In genomic region chr9:94946256-94946655, GRCh38 we compare ENCODE assay signal across 16 cellular contexts.
DNase-seq lines count a peak whose midpoint lies in the region; ATAC-seq, FAIRE-seq and TF ChIP-seq lines count a peak whose summit lies in the region.
"Had no signal": no experiment of that assay in that cellular context is flagged by ENCODE, and none has a peak within 500 bp of the region (broad histone marks: within the 10 kb centered on the region; RNA-seq: fewer than 3 reads in every experiment).

No MANE protein-coding gene starts in this region.

- no peaks in the 10 kb centered on the region for H3K27me3 Mint-ChIP-seq in chondrocyte (ENCODE audit: low read depth)

- WGBS in SK-N-SH (ENCODE audit: low lambda C conversion rate) = 82% methylated on average over 3 of the region's 3 CpGs
- 94 to 100% methylated on average over 1 to 3 of the region's 3 CpGs for WGBS in transverse colon (ENCODE audit: low coverage in 1 of 2), 2 donors
- WGBS in small intestine, 3 donors = 92 to 93% (median 92%) methylated on average over 3 of the region's 3 CpGs
- 96% methylated on average over 3 of the region's 3 CpGs for WGBS in right lobe of liver (ENCODE audit: insufficient coverage, low coverage, low lambda C conversion rate, missing lambda C conversion rate)

- no peak for TF ChIP-seq RAD21 in SK-N-SH (IDR thresholded peaks at IDR 0.05; ENCODE audit: low read length)

- H3K4me1 ChIP-seq in SK-N-SH (ENCODE audit: control insufficient read depth in 1 of 2, insufficient read depth in 2 of 2, low read depth in 1 of 2, low read length in 1 of 2) = peaks cover 16 to 38% of the 10 kb centered on the region in 2 experiments; a peak in 3 of 4 replicates
- H3K4me1 ChIP-seq in muscle layer of duodenum (ENCODE audit: control insufficient read depth in 1 of 2, insufficient read depth in 2 of 2, low read length in 2 of 2) = peaks cover 0 to 4% of the 10 kb centered on the region in 2 donors
- H3K4me1 ChIP-seq in transverse colon = peaks cover 8 to 44% (median 21%) of the 10 kb centered on the region in 4 donors
- peaks cover 0 to 7% of the 10 kb centered on the region in 2 donors for H3K4me1 ChIP-seq in small intestine (ENCODE audit: control insufficient read depth in 2 of 2, insufficient read depth in 1 of 2, low read depth in 1 of 2, low read length in 1 of 2)
- H3K4me1 ChIP-seq in right lobe of liver = peaks cover 0 to 22% (median 10%) of the 10 kb centered on the region in 4 donors

- no peak overlapping the region for H3K4me3 Mint-ChIP-seq in chondrocyte (ENCODE audit: unreplicated experiment)
- H3K4me3 Mint-ChIP-seq: immature natural killer cell had no signal

- no peak for ATAC-seq in SK-N-SH treated with all-trans-retinoic acid at 6 μM for 48 hours
- ATAC-seq in right lobe of liver = no peak

- H3K9me3 Mint-ChIP-seq in chondrocyte (ENCODE audit: low read depth) = peaks cover 2% of the 10 kb centered on the region
- H3K9me3 Mint-ChIP-seq: immature natural killer cell had no signal

- H3K4me3 ChIP-seq in SK-N-SH (ENCODE audit: low read depth in 2 of 2, low read length in 1 of 2) (no peak overlapping the region), muscle layer of duodenum (ENCODE audit: low read depth in 1 of 2, low read length in 2 of 2) (no peak overlapping the region), transverse colon (no peak overlapping the region), small intestine (ENCODE audit: low read depth in 1 of 2, low read length in 2 of 2) (no peak overlapping the region), right lobe of liver (no peak overlapping the region)
- H3K4me3 ChIP-seq: MG63, SK-N-MC had no signal

- DNase-seq in SK-N-SH = no peak
- DNase-seq in chondrocyte (ENCODE audit: low spot score) = no peak
- DNase-seq in transverse colon = no peak
- no peak for DNase-seq in small intestine
- no peak for DNase-seq in right lobe of liver
- no peak for DNase-seq in posterior cingulate gyrus
- DNase-seq: COR-L47, foreskin melanocyte, immature natural killer cell, midbrain, NCI-H2081 treated with DMSO at 0.1 percent for 48 hours had no signal

- TF ChIP-seq EP300 in SK-N-SH (IDR thresholded peaks at IDR 0.05; ENCODE audit: borderline replicate concordance in 1 of 2, low read depth in 1 of 2, low read length in 1 of 2) = no peak
- no peak for TF ChIP-seq EP300 in transverse colon (IDR thresholded peaks at IDR 0.05; ENCODE audit: low read depth)

- TF ChIP-seq POLR2A in transverse colon (IDR thresholded peaks at IDR 0.05) (no peak), right lobe of liver (IDR thresholded peaks at IDR 0.05) (no peak)

- H3K27ac Mint-ChIP-seq in chondrocyte (ENCODE audit: unreplicated experiment) = peak overlapping the region; percentile 90

- H3F3A ChIP-seq in SK-N-SH (replicated peaks; ENCODE audit: insufficient read depth) = peaks cover 14% of the 10 kb centered on the region

- H4K20me1 ChIP-seq in SK-N-SH (ENCODE audit: insufficient read depth) = no peaks in the 10 kb centered on the region

- FAIRE-seq in small intestine (lab: Jason Lieb, UNC) = no peak
- FAIRE-seq: HTR-8/SVneo had no signal

- peaks cover 6% of the 10 kb centered on the region for H3K36me3 Mint-ChIP-seq in chondrocyte (ENCODE audit: low read depth)

- in situ Hi-C loops in transverse colon (cut with MboI; ENCODE audit: low pct_ligation_motif_present in 1 of 4, low pct_unique_long_range_greater_than_20kb in 1 of 4, low sequenced_read_pairs in 3 of 4) = loop anchor here in 1 of 4 donors (25.0 kb wide), 1 partner anchor 109 kb away; no protein-coding TSS in a partner anchor

- H3K9ac ChIP-seq in SK-N-SH = no peak overlapping the region

- CTCF ChIA-PET in SK-N-SH (lab: Yijun Ruan, JAX) = no interaction called here

- H3K27ac ChIP-seq in SK-N-SH (ENCODE audit: low read depth in 2 of 2, low read length in 1 of 2) = peak overlapping the region; percentile 39 to 77
- peak overlapping the region; percentile 20 for H3K27ac ChIP-seq in muscle layer of duodenum (ENCODE audit: low read length)
- peak overlapping the region; percentile 43 to 71 (median 55) for H3K27ac ChIP-seq in transverse colon
- peak overlapping the region in 1 of 2 donors; percentile 21 for H3K27ac ChIP-seq in small intestine (ENCODE audit: low read depth in 1 of 2, low read length in 1 of 2)
- no peak overlapping the region for H3K27ac ChIP-seq in right lobe of liver
- H3K27ac ChIP-seq: SK-N-MC had no signal

- no peaks in the 10 kb centered on the region for H3K36me3 ChIP-seq in SK-N-SH (replicated peaks in 1 of 2; ENCODE audit: control insufficient read depth in 1 of 2, insufficient read depth in 2 of 2, low read length in 1 of 2)
- no peaks in the 10 kb centered on the region for H3K36me3 ChIP-seq in muscle layer of duodenum (ENCODE audit: control insufficient read depth in 1 of 2, insufficient read depth in 2 of 2, low read length in 2 of 2)
- no peaks in the 10 kb centered on the region for H3K36me3 ChIP-seq in transverse colon
- peaks cover 0 to 2% of the 10 kb centered on the region in 2 donors for H3K36me3 ChIP-seq in small intestine (ENCODE audit: control insufficient read depth in 2 of 2, insufficient read depth in 2 of 2, low read length in 2 of 2)
- H3K36me3 ChIP-seq in right lobe of liver = no peaks in the 10 kb centered on the region
- H3K36me3 ChIP-seq: MG63 had no signal

- no peaks in the 10 kb centered on the region for H3K27me3 ChIP-seq in SK-N-SH (ENCODE audit: insufficient read depth)
- no peaks in the 10 kb centered on the region for H3K27me3 ChIP-seq in muscle layer of duodenum (ENCODE audit: low read depth, low read length)
- H3K27me3 ChIP-seq in transverse colon = no peaks in the 10 kb centered on the region
- no peaks in the 10 kb centered on the region for H3K27me3 ChIP-seq in small intestine (ENCODE audit: control insufficient read depth in 2 of 2, insufficient read depth in 2 of 2, low read length in 2 of 2)
- H3K27me3 ChIP-seq in right lobe of liver = no peaks in the 10 kb centered on the region
- H3K27me3 ChIP-seq: MG63 had no signal

- no peak overlapping the region for H2AFZ ChIP-seq in SK-N-SH (ENCODE audit: low read depth)

- POLR2A ChIA-PET in SK-N-SH (lab: Yijun Ruan, JAX) = no interaction called here

- H3K9me3 ChIP-seq in SK-N-SH (no peaks in the 10 kb centered on the region), muscle layer of duodenum (ENCODE audit: control insufficient read depth in 1 of 2, low read length in 2 of 2) (no peaks in the 10 kb centered on the region), transverse colon (no peaks in the 10 kb centered on the region), small intestine (ENCODE audit: control insufficient read depth, low read depth) (no peaks in the 10 kb centered on the region), right lobe of liver (no peaks in the 10 kb centered on the region)
- H3K9me3 ChIP-seq: MG63 had no signal

- H3K79me2 ChIP-seq in SK-N-SH (ENCODE audit: insufficient read depth) = no peaks in the 10 kb centered on the region

- peaks cover 68% of the 10 kb centered on the region for H3K4me1 Mint-ChIP-seq in chondrocyte (ENCODE audit: low read depth)

- 0 out of 2 replicates have a peak overlapping the region, but pooled peaks have one; percentile 5 for H3K4me2 ChIP-seq in SK-N-SH

- intact Hi-C loops in transverse colon (cut with DNase I; ENCODE audit: low total_unique reads) (no loop called here), right lobe of liver (cut with DNase I) (no loop called here), posterior cingulate gyrus (cut with DNase I) (loop anchor here (5.0 kb wide), 1 partner anchor 44 kb away; no protein-coding TSS in a partner anchor)

- TF ChIP-seq CTCF in SK-N-SH (IDR thresholded peaks at IDR 0.05) (no peak), chondrocyte (IDR thresholded peaks at IDR 0.05) (no peak), transverse colon (IDR thresholded peaks at IDR 0.05) (no peak), right lobe of liver (IDR thresholded peaks at IDR 0.05) (no peak)

- no peaks in the 10 kb centered on the region for H3K9me2 ChIP-seq in SK-N-SH

TF ChIP-seq in SK-N-SH, 30 proteins besides CTCF, POLR2A, EP300 and RAD21:
- TF ChIP-seq SIN3A (IDR thresholded peaks at IDR 0.05; ENCODE audit: borderline replicate concordance, low read depth, low read length) = no peak
- no peak for TF ChIP-seq NRF1 (IDR thresholded peaks at IDR 0.05; ENCODE audit: low read depth, low read length)
- TF ChIP-seq GATA2 (CRISPR knock-in tag; IDR thresholded peaks at IDR 0.05) = no peak
- TF ChIP-seq NFIC (IDR thresholded peaks at IDR 0.05; ENCODE audit: borderline replicate concordance) = no peak
- TF ChIP-seq PBX3 (IDR thresholded peaks at IDR 0.05) = no peak
- no peak for TF ChIP-seq CHD2 (IDR thresholded peaks at IDR 0.05; ENCODE audit: low read length, partially characterized antibody)

TF ChIP-seq in SK-N-SH treated with all-trans-retinoic acid at 6 μM for 48 hours, 23 proteins besides CTCF, POLR2A, EP300 and RAD21 (continues in another document):
- no peak for TF ChIP-seq ZFP30 (CRISPR knock-in tag; IDR thresholded peaks at IDR 0.05)
- no peak for TF ChIP-seq GLIS3 (CRISPR knock-in tag; IDR thresholded peaks at IDR 0.05)
- TF ChIP-seq ZFP3 (CRISPR knock-in tag; IDR thresholded peaks at IDR 0.05) = no peak
- TF ChIP-seq TOX (CRISPR knock-in tag; IDR thresholded peaks at IDR 0.05; ENCODE audit: borderline replicate concordance) = no peak
- no peak for TF ChIP-seq PATZ1 (CRISPR knock-in tag; IDR thresholded peaks at IDR 0.05; ENCODE audit: borderline replicate concordance)

Comparison
In these comparisons a context has a peak if more than half of its experiments do, and no peak if none do; other contexts are left out.
1. H3K27ac ChIP-seq: peak in SK-N-SH (2 of 2), muscle layer of duodenum (single experiment) and transverse colon (4 of 4); none in right lobe of liver (0 of 3).